In the genomic region with DNA sequence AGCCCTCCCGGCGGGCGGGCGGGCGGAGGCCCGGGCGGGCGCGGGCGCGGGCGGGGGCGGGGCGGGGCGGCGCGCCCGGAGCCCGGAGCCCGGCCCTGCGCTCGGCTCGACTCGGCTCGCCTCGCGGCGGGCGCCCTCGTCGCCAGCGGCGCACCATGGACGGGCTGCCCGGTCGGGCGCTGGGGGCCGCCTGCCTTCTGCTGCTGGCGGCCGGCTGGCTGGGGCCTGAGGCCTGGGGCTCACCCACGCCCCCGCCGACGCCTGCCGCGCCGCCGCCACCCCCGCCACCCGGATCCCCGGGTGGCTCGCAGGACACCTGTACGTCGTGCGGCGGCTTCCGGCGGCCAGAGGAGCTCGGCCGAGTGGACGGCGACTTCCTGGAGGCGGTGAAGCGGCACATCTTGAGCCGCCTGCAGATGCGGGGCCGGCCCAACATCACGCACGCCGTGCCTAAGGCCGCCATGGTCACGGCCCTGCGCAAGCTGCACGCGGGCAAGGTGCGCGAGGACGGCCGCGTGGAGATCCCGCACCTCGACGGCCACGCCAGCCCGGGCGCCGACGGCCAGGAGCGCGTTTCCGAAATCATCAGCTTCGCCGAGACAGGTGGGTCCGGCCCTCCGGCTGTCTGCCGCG, we compare ENCODE assay signal across 8 cellular contexts. TPM values are rescaled to one million over a fixed set of nuclear protein-coding genes. Genes with fewer than 3 reads are reported as not detected.
A peak's percentile ranks its signal among the peaks of the same experiment; 100 is the strongest.
DNase-seq lines count a peak whose midpoint lies in the region; ATAC-seq and TF ChIP-seq lines count a peak whose summit lies in the region.

Gene INHBB (plus strand): TSS at position 103 of the 633 bp plus-strand sequence. CDS start 53 bp downstream, at position 156.

- H3K27me3 ChIP-seq in cardiac muscle cell, result peaks cover 98% of the 10 kb centered on the region
- H3K27me3 ChIP-seq in adipocyte (replicated peaks; ENCODE audit: control insufficient read depth, insufficient read depth, low read length), result peaks cover 24% of the 10 kb centered on the region
- peaks cover 0 to 10% (median 0%) of the 10 kb centered on the region in 5 donors for H3K27me3 ChIP-seq in subcutaneous abdominal adipose tissue (ENCODE audit: control insufficient read depth in 5 of 5, insufficient read depth in 4 of 5, low read length in 5 of 5)

- H3K4me1 ChIP-seq in cardiac muscle cell (ENCODE audit: low read depth) (peaks cover 4% of the 10 kb centered on the region), adipocyte (ENCODE audit: control insufficient read depth, insufficient read depth, low read length) (no peaks in the 10 kb centered on the region), subcutaneous abdominal adipose tissue (ENCODE audit: control insufficient read depth in 5 of 5, insufficient read depth in 5 of 5, low read length in 5 of 5) (peaks cover 6 to 58% (median 41%) of the 10 kb centered on the region in 5 donors)

- intact Hi-C loops in cardiac septum (cut with DNase I) (loop anchor here (10.0 kb wide), 1 partner anchor 729 kb away; no protein-coding TSS in a partner anchor), left colon (cut with DNase I, micrococcal nuclease) (no loop called here)

- H3K9ac ChIP-seq in adipocyte (ENCODE audit: low read length) (peak within 1 kb of the TSS; percentile 79), subcutaneous abdominal adipose tissue (ENCODE audit: low read length in 5 of 5) (peak within 1 kb of the TSS; percentile 41 to 73 (median 61))

- H3K9me3 ChIP-seq in cardiac muscle cell (ENCODE audit: low read depth) (no peaks in the 10 kb centered on the region), adipocyte (ENCODE audit: control insufficient read depth, low read length) (no peaks in the 10 kb centered on the region), subcutaneous abdominal adipose tissue (ENCODE audit: control insufficient read depth in 5 of 5, low read length in 5 of 5) (no peaks in the 10 kb centered on the region)

- DNase-seq in cardiac muscle cell (ENCODE audit: low read depth in 1 of 2, low spot score in 1 of 2), result peak; percentile 22 to 56
- no peak for DNase-seq in cardiac septum (ENCODE audit: low spot score)
- peak; percentile 77 for DNase-seq in adipocyte (ENCODE audit: low read depth)
- DNase-seq in left colon, result peak in 1 of 2 donors; percentile 20
- DNase-seq in stimulated activated CD8-positive, alpha-beta memory T cell treated with anti-CD3 and anti-CD28 coated beads, Interleukin-4, amount 100 ng/mL, for 48 hours, result no peak

- ATAC-seq in left colon (peak; percentile 66), HG03045 (IDR thresholded peaks at IDR 0.05; ENCODE audit: unreplicated experiment) (no peak), GM19351 (IDR thresholded peaks at IDR 0.05; ENCODE audit: unreplicated experiment) (no peak)

- no peak for TF ChIP-seq CTCF in cardiac muscle cell (IDR thresholded peaks at IDR 0.05; ENCODE audit: low read depth, low read length)

- H3K36me3 ChIP-seq in cardiac muscle cell (no peaks in the 10 kb centered on the region), adipocyte (ENCODE audit: control insufficient read depth, insufficient read depth, low read length, severe bottlenecking) (peaks cover 20% of the 10 kb centered on the region), subcutaneous abdominal adipose tissue (ENCODE audit: control insufficient read depth in 5 of 5, insufficient read depth in 5 of 5, low read length in 5 of 5) (peaks cover 0 to 24% (median 22%) of the 10 kb centered on the region in 5 donors)

- H3K27ac ChIP-seq in cardiac muscle cell (no peak within 1 kb of the TSS), subcutaneous abdominal adipose tissue (ENCODE audit: low read depth, low read length) (peak within 1 kb of the TSS; percentile 84)

- H3K4me3 ChIP-seq in cardiac muscle cell (peak within 1 kb of the TSS; percentile 27), adipocyte (ENCODE audit: low read length) (peak within 1 kb of the TSS; percentile 83), subcutaneous abdominal adipose tissue (ENCODE audit: low read depth in 1 of 5, low read length in 5 of 5) (peak within 1 kb of the TSS; percentile 76 to 85 (median 85))

RNA-seq across cellular contexts. Expression of gene INHBB, which starts in this region (rescaled TPM):
- total RNA-seq in cardiac muscle cell, result not detected in 2 replicates
- polyA plus RNA-seq in cardiac muscle cell, result not detected in 2 replicates
- total RNA-seq in cardiac septum, result 2.8 TPM
- under 1 TPM; 0.47 to 0.98 TPM for total RNA-seq in left colon

Comparison
In these comparisons a context has a peak if more than half of its experiments do, and no peak if none do; other contexts are left out.
1. Peak in DNase-seq and H3K4me3 ChIP-seq in cardiac muscle cell; RNA of the gene not detected or under 1 TPM.
2. Peak in ATAC-seq in left colon; RNA of the gene not detected or under 1 TPM.
3. H3K4me3 ChIP-seq: peak in every context shown above with its lines; median percentile 85 in subcutaneous abdominal adipose tissue; 83 in adipocyte; 27 in cardiac muscle cell.